2 cellular contexts compared by ENCODE assay signal in the genomic region with DNA sequence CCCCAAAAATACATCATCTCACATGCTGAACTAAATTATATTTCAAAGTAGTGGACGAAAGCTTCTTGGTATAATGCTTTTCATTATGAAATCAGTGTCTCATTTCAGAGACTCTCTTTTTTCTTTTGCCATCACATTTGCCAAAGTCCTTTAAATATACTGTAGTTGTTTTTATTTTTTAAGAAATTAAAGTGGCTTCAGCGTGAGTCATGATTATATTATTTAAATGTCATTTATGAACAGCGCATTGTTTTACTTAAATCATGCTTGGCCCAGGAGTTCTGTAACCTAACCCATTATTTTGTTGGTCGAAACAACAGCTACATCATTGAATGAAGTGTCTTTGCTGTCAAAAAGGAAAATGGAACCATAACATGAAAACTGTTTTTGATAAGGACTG.
TF ChIP-seq lines count a peak whose summit lies in the region.

No MANE protein-coding gene starts in this region.

TF ChIP-seq in SK-N-SH treated with all-trans-retinoic acid at 6 μM for 48 hours, 23 proteins besides CTCF, POLR2A, EP300 and RAD21 (continued from another document):
- TF ChIP-seq, protein P1, sequence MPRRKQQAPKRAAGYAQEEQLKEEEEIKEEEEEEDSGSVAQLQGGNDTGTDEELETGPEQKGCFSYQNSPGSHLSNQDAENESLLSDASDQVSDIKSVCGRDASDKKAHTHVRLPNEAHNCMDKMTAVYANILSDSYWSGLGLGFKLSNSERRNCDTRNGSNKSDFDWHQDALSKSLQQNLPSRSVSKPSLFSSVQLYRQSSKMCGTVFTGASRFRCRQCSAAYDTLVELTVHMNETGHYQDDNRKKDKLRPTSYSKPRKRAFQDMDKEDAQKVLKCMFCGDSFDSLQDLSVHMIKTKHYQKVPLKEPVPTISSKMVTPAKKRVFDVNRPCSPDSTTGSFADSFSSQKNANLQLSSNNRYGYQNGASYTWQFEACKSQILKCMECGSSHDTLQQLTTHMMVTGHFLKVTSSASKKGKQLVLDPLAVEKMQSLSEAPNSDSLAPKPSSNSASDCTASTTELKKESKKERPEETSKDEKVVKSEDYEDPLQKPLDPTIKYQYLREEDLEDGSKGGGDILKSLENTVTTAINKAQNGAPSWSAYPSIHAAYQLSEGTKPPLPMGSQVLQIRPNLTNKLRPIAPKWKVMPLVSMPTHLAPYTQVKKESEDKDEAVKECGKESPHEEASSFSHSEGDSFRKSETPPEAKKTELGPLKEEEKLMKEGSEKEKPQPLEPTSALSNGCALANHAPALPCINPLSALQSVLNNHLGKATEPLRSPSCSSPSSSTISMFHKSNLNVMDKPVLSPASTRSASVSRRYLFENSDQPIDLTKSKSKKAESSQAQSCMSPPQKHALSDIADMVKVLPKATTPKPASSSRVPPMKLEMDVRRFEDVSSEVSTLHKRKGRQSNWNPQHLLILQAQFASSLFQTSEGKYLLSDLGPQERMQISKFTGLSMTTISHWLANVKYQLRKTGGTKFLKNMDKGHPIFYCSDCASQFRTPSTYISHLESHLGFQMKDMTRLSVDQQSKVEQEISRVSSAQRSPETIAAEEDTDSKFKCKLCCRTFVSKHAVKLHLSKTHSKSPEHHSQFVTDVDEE (CRISPR knock-in tag; IDR thresholded peaks at IDR 0.05), result no peak
- no peak for TF ChIP-seq ISL1 (CRISPR knock-in tag; IDR thresholded peaks at IDR 0.05)
- TF ChIP-seq CSRNP3 (CRISPR knock-in tag; IDR thresholded peaks at IDR 0.05), result no peak

TF ChIP-seq in SK-N-SH, 30 proteins besides CTCF, POLR2A, EP300 and RAD21 (continued from another document):
- TF ChIP-seq TAF1 (IDR thresholded peaks at IDR 0.05; ENCODE audit: borderline replicate concordance, low read depth, low read length) (no peak), USF2 (IDR thresholded peaks at IDR 0.05; ENCODE audit: borderline replicate concordance, low read depth, low read length) (no peak), TCF12 (IDR thresholded peaks at IDR 0.05) (no peak), RCOR1 (IDR thresholded peaks at IDR 0.05; ENCODE audit: low read length) (no peak), EZH2phosphoT487 (IDR thresholded peaks at IDR 0.05; ENCODE audit: borderline replicate concordance, low read depth) (no peak)
- TF ChIP-seq, protein P2, sequence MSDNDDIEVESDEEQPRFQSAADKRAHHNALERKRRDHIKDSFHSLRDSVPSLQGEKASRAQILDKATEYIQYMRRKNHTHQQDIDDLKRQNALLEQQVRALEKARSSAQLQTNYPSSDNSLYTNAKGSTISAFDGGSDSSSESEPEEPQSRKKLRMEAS (IDR thresholded peaks at IDR 0.05; ENCODE audit: low read depth), result no peak
